8 cellular contexts compared by ENCODE assay signal in genomic region chr10:74213571-74214162, GRCh38.
DNase-seq lines count a peak whose midpoint lies in the region; ATAC-seq and TF ChIP-seq lines count a peak whose summit lies in the region.

No MANE protein-coding gene starts in this region.

- H3K4me3 Mint-ChIP-seq in naive thymus-derived CD4-positive, alpha-beta T cell, result no peak overlapping the region

- TF ChIP-seq CTCF in C4-2B (conservative IDR thresholded peaks at IDR 0.05) (peak; percentile 63), colonic mucosa (IDR thresholded peaks at IDR 0.05) (peak; percentile 17)

- H3K4me1 Mint-ChIP-seq in naive thymus-derived CD4-positive, alpha-beta T cell, result peaks cover 7 to 16% (median 12%) of the 10 kb centered on the region in 7 donors

- no peaks in the 10 kb centered on the region for H3K4me1 ChIP-seq in colonic mucosa
- no peaks in the 10 kb centered on the region for H3K4me1 ChIP-seq in naive thymus-derived CD4-positive, alpha-beta T cell (ENCODE audit: control insufficient read depth in 2 of 2, insufficient read depth in 2 of 2, low read length in 2 of 2)

- no peaks in the 10 kb centered on the region for H3K36me3 ChIP-seq in colonic mucosa
- H3K36me3 ChIP-seq in naive thymus-derived CD4-positive, alpha-beta T cell (ENCODE audit: control insufficient read depth in 2 of 3, insufficient read depth in 3 of 3, low read length in 3 of 3), result no peaks in the 10 kb centered on the region

- H3K27me3 ChIP-seq in colonic mucosa, result no peaks in the 10 kb centered on the region
- no peaks in the 10 kb centered on the region for H3K27me3 ChIP-seq in naive thymus-derived CD4-positive, alpha-beta T cell (ENCODE audit: control insufficient read depth in 2 of 2, insufficient read depth in 2 of 2, low read length in 2 of 2)

- peak; percentile 20 for DNase-seq in H4 (ENCODE audit: low spot score)
- peak in 3 of 5 donors; percentile 24 to 30 (median 30) for DNase-seq in T-helper 1 cell
- peak; percentile 27 for DNase-seq in colonic mucosa
- DNase-seq in naive thymus-derived CD4-positive, alpha-beta T cell, result peak in 7 of 9 donors; percentile 26 to 60 (median 42)

- CTCF ChIA-PET in naive thymus-derived CD4-positive, alpha-beta T cell (lab: Charles Lee), result interaction anchor here (0.5 to 4.4 kb wide), 18 partner anchors 14 to 887 kb away, joined by 3 to 24 read pairs (median 4); partner anchors contain the start of genes ADK and AP3M1

- no peak overlapping the region for H3K9ac ChIP-seq in colonic mucosa (ENCODE audit: low read depth in 2 of 2, low read length in 2 of 2)

- intact Hi-C loops in colonic mucosa (cut with DNase I), result no loop called here
- intact Hi-C loops in naive thymus-derived CD4-positive, alpha-beta T cell (cut with micrococcal nuclease), result loop anchor here (1.0 to 2.0 kb wide), 5 partner anchors 19 to 62 kb away; partner anchors contain the start of gene ADK (in 1 of the 2)

- H3K4me3 ChIP-seq in colonic mucosa, result no peak overlapping the region
- H3K4me3 ChIP-seq in naive thymus-derived CD4-positive, alpha-beta T cell (ENCODE audit: low read length), result no peak overlapping the region

- POLR2A ChIA-PET in naive thymus-derived CD4-positive, alpha-beta T cell (lab: Charles Lee), result interaction anchor here (0.8 to 3.3 kb wide), 5 partner anchors 13 to 68 kb away, joined by 3 to 12 read pairs (median 4); partner anchors contain the start of genes ADK and AP3M1

- H3K27ac ChIP-seq in C4-2B (no peak overlapping the region), colonic mucosa (no peak overlapping the region)
- H3K27ac ChIP-seq in naive thymus-derived CD4-positive, alpha-beta T cell (ENCODE audit: low read depth, low read length), result no peak overlapping the region

- H3K27ac Mint-ChIP-seq in naive thymus-derived CD4-positive, alpha-beta T cell, result peak overlapping the region in 1 of 9 donors; percentile 0

- H3K9me3 ChIP-seq in colonic mucosa, result no peaks in the 10 kb centered on the region
- no peaks in the 10 kb centered on the region for H3K9me3 ChIP-seq in naive thymus-derived CD4-positive, alpha-beta T cell (ENCODE audit: control insufficient read depth in 2 of 3, low read length in 3 of 3)

- peaks cover 0 to 4% (median 0%) of the 10 kb centered on the region in 11 donors for H3K9me3 Mint-ChIP-seq in naive thymus-derived CD4-positive, alpha-beta T cell

- ATAC-seq in naive thymus-derived CD4-positive, alpha-beta T cell, result peak; percentile 78
- ATAC-seq in HG02973 (IDR thresholded peaks at IDR 0.05; ENCODE audit: unreplicated experiment) (no peak), GM19463 (IDR thresholded peaks at IDR 0.05; ENCODE audit: unreplicated experiment) (no peak), HG03108 (IDR thresholded peaks at IDR 0.05; ENCODE audit: unreplicated experiment) (no peak)

- no peaks in the 10 kb centered on the region for H3K27me3 Mint-ChIP-seq in naive thymus-derived CD4-positive, alpha-beta T cell

- H3K36me3 Mint-ChIP-seq in naive thymus-derived CD4-positive, alpha-beta T cell, result peaks cover 0 to 13% (median 3%) of the 10 kb centered on the region in 5 donors
